ENCODE assay signal across 17 cellular contexts in genomic region chr1:78664763-78665162, GRCh38. TPM values are rescaled to one million over a fixed set of nuclear protein-coding genes. Genes with fewer than 3 reads are reported as not detected.
DNase-seq lines count a peak whose midpoint lies in the region; ATAC-seq and TF ChIP-seq lines count a peak whose summit lies in the region.
"Had no signal": no experiment of that assay in that cellular context is flagged by ENCODE, and none has a peak within 500 bp of the region (broad histone marks: within the 10 kb centered on the region; RNA-seq: fewer than 3 reads in every experiment).

No MANE protein-coding gene starts in this region.

- no peaks in the 10 kb centered on the region for H3K4me1 ChIP-seq in spleen

- H3K4me3 Mint-ChIP-seq in activated CD8-positive, alpha-beta T cell treated with anti-CD3 and anti-CD28 coated beads for 36 hours: no peak overlapping the region
- no peak overlapping the region for H3K4me3 Mint-ChIP-seq in activated CD8-positive, alpha-beta T cell treated with anti-CD3 and anti-CD28 coated beads, Interleukin-2, amount 10 ng/mL, durations not matched to agents 7 days and 5 days
- H3K4me3 Mint-ChIP-seq: CD4-positive, alpha-beta memory T cell had no signal

- no peaks in the 10 kb centered on the region for H3K9me3 Mint-ChIP-seq in activated CD8-positive, alpha-beta T cell treated with anti-CD3 and anti-CD28 coated beads for 36 hours
- no peaks in the 10 kb centered on the region for H3K9me3 Mint-ChIP-seq in activated CD8-positive, alpha-beta T cell treated with anti-CD3 and anti-CD28 coated beads, Interleukin-2, amount 10 ng/mL, durations not matched to agents 7 days and 5 days (ENCODE audit: insufficient read depth)
- H3K9me3 Mint-ChIP-seq: CD4-positive, alpha-beta memory T cell had no signal

- intact Hi-C loops in activated CD8-positive, alpha-beta T cell treated with anti-CD3 and anti-CD28 coated beads for 36 hours (cut with micrococcal nuclease): no loop called here
- intact Hi-C loops in spleen (cut with DNase I; ENCODE audit: low total_unique reads): no loop called here

- 76 to 92% (median 91%) methylated on average over 1 of the region's 1 CpG for WGBS in spleen, 5 donors

- H3K4me3 ChIP-seq in spleen: no peak overlapping the region

- no peak for TF ChIP-seq CTCF in activated CD8-positive, alpha-beta T cell treated with anti-CD3 and anti-CD28 coated beads for 36 hours (IDR thresholded peaks at IDR 0.05)
- TF ChIP-seq CTCF in spleen (IDR thresholded peaks at IDR 0.05 in 8 of 11, conservative IDR thresholded peaks at IDR 0.05 in 3 of 11): no peak

- CTCF ChIA-PET in activated CD8-positive, alpha-beta T cell treated with anti-CD3 and anti-CD28 coated beads for 36 hours (lab: Charles Lee): interaction anchor here (0.8 to 2.2 kb wide), 5 partner anchors 9 to 48 kb away, joined by 3 to 11 read pairs (median 5); partner anchors contain the start of gene IFI44L
- CTCF ChIA-PET in activated CD8-positive, alpha-beta T cell treated with anti-CD3 and anti-CD28 coated beads, Interleukin-2, amount 10 ng/mL, durations not matched to agents 7 days and 5 days (lab: Charles Lee): interaction anchor here (1.0 to 4.4 kb wide), 4 partner anchors 8 to 47 kb away, joined by 3 to 21 read pairs (median 10); no protein-coding TSS in a partner anchor

- H3K36me3 ChIP-seq in spleen: peaks cover 0 to 49% (median 24%) of the 10 kb centered on the region in 6 donors

- TF ChIP-seq POLR2A in spleen (IDR thresholded peaks at IDR 0.05): no peak

- H3K36me3 Mint-ChIP-seq in activated CD8-positive, alpha-beta T cell treated with anti-CD3 and anti-CD28 coated beads for 36 hours (ENCODE audit: low read depth): peaks cover 8% of the 10 kb centered on the region
- peaks cover 58% of the 10 kb centered on the region for H3K36me3 Mint-ChIP-seq in activated CD8-positive, alpha-beta T cell treated with anti-CD3 and anti-CD28 coated beads, Interleukin-2, amount 10 ng/mL, durations not matched to agents 7 days and 5 days (ENCODE audit: low read depth)

- H3K27me3 ChIP-seq in spleen (replicated peaks in 1 of 7): no peaks in the 10 kb centered on the region

- peak; percentile 76 for ATAC-seq in activated CD8-positive, alpha-beta T cell treated with anti-CD3 and anti-CD28 coated beads for 36 hours
- no peak for ATAC-seq in activated CD8-positive, alpha-beta T cell treated with anti-CD3 and anti-CD28 coated beads, Interleukin-2, amount 10 ng/mL, durations not matched to agents 7 days and 5 days
- peak; percentile 52 for ATAC-seq in GM18858 (IDR thresholded peaks at IDR 0.05; ENCODE audit: unreplicated experiment)

- no peak for DNase-seq in activated CD8-positive, alpha-beta T cell treated with anti-CD3 and anti-CD28 coated beads for 36 hours
- no peak for DNase-seq in activated CD8-positive, alpha-beta T cell treated with anti-CD3 and anti-CD28 coated beads, Interleukin-2, amount 10 ng/mL, durations not matched to agents 7 days and 5 days
- DNase-seq in M059J (ENCODE audit: low read depth): peak; percentile 69
- DNase-seq in iris pigment epithelial cell (ENCODE audit: low read depth): peak; percentile 9
- DNase-seq in spleen: no peak
- DNase-seq in SKM-1 treated with dmso at 0.1 percent for 144 hours (lab: John Stamatoyannopoulos, UW; ENCODE audit: unreplicated experiment): no peak
- no peak for DNase-seq in ecto neural progenitor cell (ENCODE audit: low spot score)
- DNase-seq: AML-193; CD4-positive, alpha-beta memory T cell; DMS79 treated with DMSO at 0.1 percent for 48 hours; GF-D8; NCI-H345; NCI-H526 treated with DMSO at 0.1 percent for 48 hours; RPMI8226 had no signal

- POLR2A ChIA-PET in activated CD8-positive, alpha-beta T cell treated with anti-CD3 and anti-CD28 coated beads for 36 hours (lab: Charles Lee): interaction anchor here (1.0 kb wide), 1 partner anchor 15 kb away, joined by 3 read pairs; the partner anchor contains the start of gene IFI44
- POLR2A ChIA-PET in activated CD8-positive, alpha-beta T cell treated with anti-CD3 and anti-CD28 coated beads, Interleukin-2, amount 10 ng/mL, durations not matched to agents 7 days and 5 days (lab: Charles Lee): interaction anchor here (0.9 to 1.4 kb wide), 2 partner anchors 15 to 661 kb away, joined by 3 to 6 read pairs; partner anchors contain the start of gene IFI44

- no peaks in the 10 kb centered on the region for H3K27me3 Mint-ChIP-seq in activated CD8-positive, alpha-beta T cell treated with anti-CD3 and anti-CD28 coated beads for 36 hours
- H3K27me3 Mint-ChIP-seq in activated CD8-positive, alpha-beta T cell treated with anti-CD3 and anti-CD28 coated beads, Interleukin-2, amount 10 ng/mL, durations not matched to agents 7 days and 5 days (ENCODE audit: low read depth): no peaks in the 10 kb centered on the region
- H3K27me3 Mint-ChIP-seq: CD4-positive, alpha-beta memory T cell had no signal

- H3K27ac ChIP-seq in spleen: no peak overlapping the region

- H3K4me1 Mint-ChIP-seq in activated CD8-positive, alpha-beta T cell treated with anti-CD3 and anti-CD28 coated beads for 36 hours (ENCODE audit: low read depth): no peaks in the 10 kb centered on the region
- H3K4me1 Mint-ChIP-seq in activated CD8-positive, alpha-beta T cell treated with anti-CD3 and anti-CD28 coated beads, Interleukin-2, amount 10 ng/mL, durations not matched to agents 7 days and 5 days (ENCODE audit: low read depth): peaks cover 16% of the 10 kb centered on the region

- no peak overlapping the region for H3K27ac Mint-ChIP-seq in activated CD8-positive, alpha-beta T cell treated with anti-CD3 and anti-CD28 coated beads for 36 hours
- H3K27ac Mint-ChIP-seq in activated CD8-positive, alpha-beta T cell treated with anti-CD3 and anti-CD28 coated beads, Interleukin-2, amount 10 ng/mL, durations not matched to agents 7 days and 5 days: no peak overlapping the region

- no peaks in the 10 kb centered on the region for H3K9me3 ChIP-seq in spleen

RNA-seq across cellular contexts. Expression of gene IFI44, which starts 15.1 kb away (rescaled TPM):
- total RNA-seq in activated CD8-positive, alpha-beta T cell treated with anti-CD3 and anti-CD28 coated beads for 36 hours: 10 to 100 TPM; 37.2 to 38.4 TPM
- total RNA-seq in activated CD8-positive, alpha-beta T cell treated with anti-CD3 and anti-CD28 coated beads, Interleukin-2, amount 10 ng/mL, durations not matched to agents 7 days and 5 days: 100 to 1,000 TPM; 158 to 165 TPM
- 536 and 601 TPM in 2 replicates for total RNA-seq in M059J (2014; rRNA removed; shearing (Covaris generic))
- 10 to 100 TPM; 32.3 to 96.1 (median 76.0) TPM for total RNA-seq in spleen
- 100 to 1,000 TPM in 1 of 3 donors, 10 to 100 TPM in 2; 45.0 to 107 (median 93.4) TPM for polyA plus RNA-seq in spleen
- total RNA-seq: OCI-LY7 had no signal

RNA-seq across cellular contexts. Expression of gene IFI44L, which starts 44.5 kb away (rescaled TPM):
- total RNA-seq in activated CD8-positive, alpha-beta T cell treated with anti-CD3 and anti-CD28 coated beads for 36 hours: 10 to 100 TPM; 22.4 to 22.5 TPM
- total RNA-seq in activated CD8-positive, alpha-beta T cell treated with anti-CD3 and anti-CD28 coated beads, Interleukin-2, amount 10 ng/mL, durations not matched to agents 7 days and 5 days: 100 to 1,000 TPM; 181 to 191 TPM
- 500 and 556 TPM in 2 replicates for total RNA-seq in M059J (2014; rRNA removed; shearing (Covaris generic))
- 10 to 100 TPM; 23.3 to 60.3 (median 37.4) TPM for total RNA-seq in spleen
- 10 to 100 TPM; 10.3 to 15.9 (median 10.6) TPM for polyA plus RNA-seq in spleen
- total RNA-seq: HT1080, OCI-LY7 had no signal

Comparison
In these comparisons a context has a peak if more than half of its experiments do, and no peak if none do; other contexts are left out.
1. DNase-seq: peak in M059J (single experiment) and iris pigment epithelial cell (single experiment); none in activated CD8-positive, alpha-beta T cell treated with anti-CD3 and anti-CD28 coated beads for 36 hours (single experiment), activated CD8-positive, alpha-beta T cell treated with anti-CD3 and anti-CD28 coated beads, Interleukin-2, amount 10 ng/mL, durations not matched to agents 7 days and 5 days (single experiment), spleen (single experiment), SKM-1 treated with dmso at 0.1 percent for 144 hours (single experiment) and ecto neural progenitor cell (single experiment).